Comparison of ENCODE assay signal across 1 cellular context in the genomic region with DNA sequence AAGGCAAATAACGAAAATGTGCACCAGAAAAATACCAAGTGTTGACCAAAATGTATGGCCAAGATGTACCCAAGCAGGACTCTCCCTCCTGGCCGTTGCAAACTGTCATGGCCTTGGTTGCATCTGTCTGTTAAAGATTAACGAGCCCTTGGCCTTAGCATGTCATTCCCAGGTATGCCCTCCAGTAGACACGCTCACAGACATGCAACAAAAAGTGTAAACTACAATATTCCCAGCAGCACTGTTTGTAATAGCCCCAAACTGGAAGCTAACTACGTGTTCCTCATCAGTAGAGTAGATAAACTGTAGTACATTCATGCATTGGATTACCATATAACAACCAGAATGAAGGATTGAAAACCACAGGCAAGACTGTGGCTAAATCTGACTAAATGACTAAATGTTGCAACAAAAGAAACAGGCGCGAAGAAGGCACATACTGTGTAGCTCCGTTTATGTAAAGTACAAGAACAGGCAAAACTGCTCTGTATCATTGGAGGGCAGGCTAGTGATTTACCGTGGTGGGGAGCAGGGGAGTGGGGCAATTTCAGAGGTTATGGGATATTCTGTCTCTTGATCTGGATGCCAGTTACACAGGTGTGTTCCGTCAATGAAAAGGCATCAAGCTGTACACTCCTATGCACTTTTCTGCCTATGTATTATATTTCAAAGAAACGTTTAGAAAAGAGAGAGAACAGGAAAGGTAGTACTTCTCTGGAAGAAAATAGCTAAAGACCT.
TF ChIP-seq lines count a peak whose summit lies in the region.

No MANE protein-coding gene starts in this region.

TF ChIP-seq in HepG2, 621 proteins besides CTCF, POLR2A, EP300 and RAD21 (continued from another document and continues in another):
- TF ChIP-seq, protein P1, sequence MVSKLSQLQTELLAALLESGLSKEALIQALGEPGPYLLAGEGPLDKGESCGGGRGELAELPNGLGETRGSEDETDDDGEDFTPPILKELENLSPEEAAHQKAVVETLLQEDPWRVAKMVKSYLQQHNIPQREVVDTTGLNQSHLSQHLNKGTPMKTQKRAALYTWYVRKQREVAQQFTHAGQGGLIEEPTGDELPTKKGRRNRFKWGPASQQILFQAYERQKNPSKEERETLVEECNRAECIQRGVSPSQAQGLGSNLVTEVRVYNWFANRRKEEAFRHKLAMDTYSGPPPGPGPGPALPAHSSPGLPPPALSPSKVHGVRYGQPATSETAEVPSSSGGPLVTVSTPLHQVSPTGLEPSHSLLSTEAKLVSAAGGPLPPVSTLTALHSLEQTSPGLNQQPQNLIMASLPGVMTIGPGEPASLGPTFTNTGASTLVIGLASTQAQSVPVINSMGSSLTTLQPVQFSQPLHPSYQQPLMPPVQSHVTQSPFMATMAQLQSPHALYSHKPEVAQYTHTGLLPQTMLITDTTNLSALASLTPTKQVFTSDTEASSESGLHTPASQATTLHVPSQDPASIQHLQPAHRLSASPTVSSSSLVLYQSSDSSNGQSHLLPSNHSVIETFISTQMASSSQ (IDR thresholded peaks at IDR 0.05; ENCODE audit: low read depth) = peak; percentile 96
- TF ChIP-seq, protein P1 (CRISPR knock-in tag; IDR thresholded peaks at IDR 0.05; ENCODE audit: borderline replicate concordance) = peak; percentile 97
- TF ChIP-seq HNF4A (CRISPR knock-in tag; IDR thresholded peaks at IDR 0.05) (peak; percentile 47), SMC3 (IDR thresholded peaks at IDR 0.05; ENCODE audit: low read length) (0 out of 2 replicates have a peak, but pooled peaks have one; percentile 3), ZNF441 (CRISPR knock-in tag; IDR thresholded peaks at IDR 0.05; ENCODE audit: borderline replicate concordance) (0 out of 2 replicates have a peak, but pooled peaks have one; percentile 45), KDM6A (CRISPR knock-in tag; IDR thresholded peaks at IDR 0.05; ENCODE audit: low read depth) (peak; percentile 61; the same call in 1 of the 2 replicates), SPEN (CRISPR knock-in tag; IDR thresholded peaks at IDR 0.05; ENCODE audit: low read depth) (peak; percentile 41; the same call in 1 of the 2 replicates), WIZ (CRISPR knock-in tag; IDR thresholded peaks at IDR 0.05) (0 out of 2 replicates have a peak, but pooled peaks have one; percentile 79), ZNF816 (CRISPR knock-in tag; IDR thresholded peaks at IDR 0.05; ENCODE audit: borderline replicate concordance) (no peak), SOX13 (IDR thresholded peaks at IDR 0.05) (no peak), SOX13 (CRISPR knock-in tag; conservative IDR thresholded peaks at IDR 0.05 in 1 of 2, IDR thresholded peaks at IDR 0.05 in 1 of 2) (peak in 1 of 2 experiments; percentile 39; a peak in 1 of 4 replicates), YEATS4 (CRISPR knock-in tag; IDR thresholded peaks at IDR 0.05; ENCODE audit: borderline replicate concordance) (peak; percentile 19; the same call in 1 of the 2 replicates), ZBTB1 (CRISPR knock-in tag; IDR thresholded peaks at IDR 0.05; ENCODE audit: borderline replicate concordance) (no peak), ZBTB42 (CRISPR knock-in tag; IDR thresholded peaks at IDR 0.05) (no peak), POGZ (CRISPR knock-in tag; IDR thresholded peaks at IDR 0.05) (peak; percentile 52; the same call in 1 of the 2 replicates), ZNF747 (CRISPR knock-in tag; IDR thresholded peaks at IDR 0.05; ENCODE audit: borderline replicate concordance) (no peak), MEIS1 (CRISPR knock-in tag; IDR thresholded peaks at IDR 0.05; ENCODE audit: borderline replicate concordance) (0 out of 2 replicates have a peak, but pooled peaks have one; percentile 51), NFIC (IDR thresholded peaks at IDR 0.05; ENCODE audit: low read length) (no peak), ZFP90 (CRISPR knock-in tag; IDR thresholded peaks at IDR 0.05; ENCODE audit: borderline replicate concordance) (no peak), ERF (CRISPR knock-in tag; IDR thresholded peaks at IDR 0.05) (0 out of 2 replicates have a peak, but pooled peaks have one; percentile 16), SOX6 (IDR thresholded peaks at IDR 0.05) (no peak), SOX6 (CRISPR knock-in tag; IDR thresholded peaks at IDR 0.05) (peak; percentile 42; the same call in 1 of the 2 replicates), NCOA2 (CRISPR knock-in tag; IDR thresholded peaks at IDR 0.05) (no peak; the same call in 1 of the 2 replicates), ZC3H4 (CRISPR knock-in tag; IDR thresholded peaks at IDR 0.05; ENCODE audit: borderline replicate concordance) (no peak), PHF8 (CRISPR knock-in tag; IDR thresholded peaks at IDR 0.05) (no peak)
- TF ChIP-seq, protein P2, sequence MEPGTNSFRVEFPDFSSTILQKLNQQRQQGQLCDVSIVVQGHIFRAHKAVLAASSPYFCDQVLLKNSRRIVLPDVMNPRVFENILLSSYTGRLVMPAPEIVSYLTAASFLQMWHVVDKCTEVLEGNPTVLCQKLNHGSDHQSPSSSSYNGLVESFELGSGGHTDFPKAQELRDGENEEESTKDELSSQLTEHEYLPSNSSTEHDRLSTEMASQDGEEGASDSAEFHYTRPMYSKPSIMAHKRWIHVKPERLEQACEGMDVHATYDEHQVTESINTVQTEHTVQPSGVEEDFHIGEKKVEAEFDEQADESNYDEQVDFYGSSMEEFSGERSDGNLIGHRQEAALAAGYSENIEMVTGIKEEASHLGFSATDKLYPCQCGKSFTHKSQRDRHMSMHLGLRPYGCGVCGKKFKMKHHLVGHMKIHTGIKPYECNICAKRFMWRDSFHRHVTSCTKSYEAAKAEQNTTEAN (CRISPR knock-in tag; conservative IDR thresholded peaks at IDR 0.05) = peak; percentile 49; the same call in 1 of the 2 replicates
- TF ChIP-seq, protein P3, sequence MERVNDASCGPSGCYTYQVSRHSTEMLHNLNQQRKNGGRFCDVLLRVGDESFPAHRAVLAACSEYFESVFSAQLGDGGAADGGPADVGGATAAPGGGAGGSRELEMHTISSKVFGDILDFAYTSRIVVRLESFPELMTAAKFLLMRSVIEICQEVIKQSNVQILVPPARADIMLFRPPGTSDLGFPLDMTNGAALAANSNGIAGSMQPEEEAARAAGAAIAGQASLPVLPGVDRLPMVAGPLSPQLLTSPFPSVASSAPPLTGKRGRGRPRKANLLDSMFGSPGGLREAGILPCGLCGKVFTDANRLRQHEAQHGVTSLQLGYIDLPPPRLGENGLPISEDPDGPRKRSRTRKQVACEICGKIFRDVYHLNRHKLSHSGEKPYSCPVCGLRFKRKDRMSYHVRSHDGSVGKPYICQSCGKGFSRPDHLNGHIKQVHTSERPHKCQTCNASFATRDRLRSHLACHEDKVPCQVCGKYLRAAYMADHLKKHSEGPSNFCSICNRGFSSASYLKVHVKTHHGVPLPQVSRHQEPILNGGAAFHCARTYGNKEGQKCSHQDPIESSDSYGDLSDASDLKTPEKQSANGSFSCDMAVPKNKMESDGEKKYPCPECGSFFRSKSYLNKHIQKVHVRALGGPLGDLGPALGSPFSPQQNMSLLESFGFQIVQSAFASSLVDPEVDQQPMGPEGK (CRISPR knock-in tag; IDR thresholded peaks at IDR 0.05) = no peak
- TF ChIP-seq, protein P4, sequence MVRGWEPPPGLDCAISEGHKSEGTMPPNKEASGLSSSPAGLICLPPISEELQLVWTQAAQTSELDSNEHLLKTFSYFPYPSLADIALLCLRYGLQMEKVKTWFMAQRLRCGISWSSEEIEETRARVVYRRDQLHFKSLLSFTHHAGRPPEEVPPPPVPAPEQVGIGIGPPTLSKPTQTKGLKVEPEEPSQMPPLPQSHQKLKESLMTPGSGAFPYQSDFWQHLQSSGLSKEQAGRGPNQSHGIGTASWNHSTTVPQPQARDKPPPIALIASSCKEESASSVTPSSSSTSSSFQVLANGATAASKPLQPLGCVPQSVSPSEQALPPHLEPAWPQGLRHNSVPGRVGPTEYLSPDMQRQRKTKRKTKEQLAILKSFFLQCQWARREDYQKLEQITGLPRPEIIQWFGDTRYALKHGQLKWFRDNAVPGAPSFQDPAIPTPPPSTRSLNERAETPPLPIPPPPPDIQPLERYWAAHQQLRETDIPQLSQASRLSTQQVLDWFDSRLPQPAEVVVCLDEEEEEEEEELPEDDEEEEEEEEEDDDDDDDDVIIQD (CRISPR knock-in tag; IDR thresholded peaks at IDR 0.05; ENCODE audit: low read depth) = peak; percentile 77; the same call in 1 of the 2 replicates
- TF ChIP-seq, protein P5, sequence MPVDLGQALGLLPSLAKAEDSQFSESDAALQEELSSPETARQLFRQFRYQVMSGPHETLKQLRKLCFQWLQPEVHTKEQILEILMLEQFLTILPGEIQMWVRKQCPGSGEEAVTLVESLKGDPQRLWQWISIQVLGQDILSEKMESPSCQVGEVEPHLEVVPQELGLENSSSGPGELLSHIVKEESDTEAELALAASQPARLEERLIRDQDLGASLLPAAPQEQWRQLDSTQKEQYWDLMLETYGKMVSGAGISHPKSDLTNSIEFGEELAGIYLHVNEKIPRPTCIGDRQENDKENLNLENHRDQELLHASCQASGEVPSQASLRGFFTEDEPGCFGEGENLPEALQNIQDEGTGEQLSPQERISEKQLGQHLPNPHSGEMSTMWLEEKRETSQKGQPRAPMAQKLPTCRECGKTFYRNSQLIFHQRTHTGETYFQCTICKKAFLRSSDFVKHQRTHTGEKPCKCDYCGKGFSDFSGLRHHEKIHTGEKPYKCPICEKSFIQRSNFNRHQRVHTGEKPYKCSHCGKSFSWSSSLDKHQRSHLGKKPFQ (CRISPR knock-in tag; IDR thresholded peaks at IDR 0.05; ENCODE audit: insufficient replicate concordance) = no peak
- TF ChIP-seq, protein P6, sequence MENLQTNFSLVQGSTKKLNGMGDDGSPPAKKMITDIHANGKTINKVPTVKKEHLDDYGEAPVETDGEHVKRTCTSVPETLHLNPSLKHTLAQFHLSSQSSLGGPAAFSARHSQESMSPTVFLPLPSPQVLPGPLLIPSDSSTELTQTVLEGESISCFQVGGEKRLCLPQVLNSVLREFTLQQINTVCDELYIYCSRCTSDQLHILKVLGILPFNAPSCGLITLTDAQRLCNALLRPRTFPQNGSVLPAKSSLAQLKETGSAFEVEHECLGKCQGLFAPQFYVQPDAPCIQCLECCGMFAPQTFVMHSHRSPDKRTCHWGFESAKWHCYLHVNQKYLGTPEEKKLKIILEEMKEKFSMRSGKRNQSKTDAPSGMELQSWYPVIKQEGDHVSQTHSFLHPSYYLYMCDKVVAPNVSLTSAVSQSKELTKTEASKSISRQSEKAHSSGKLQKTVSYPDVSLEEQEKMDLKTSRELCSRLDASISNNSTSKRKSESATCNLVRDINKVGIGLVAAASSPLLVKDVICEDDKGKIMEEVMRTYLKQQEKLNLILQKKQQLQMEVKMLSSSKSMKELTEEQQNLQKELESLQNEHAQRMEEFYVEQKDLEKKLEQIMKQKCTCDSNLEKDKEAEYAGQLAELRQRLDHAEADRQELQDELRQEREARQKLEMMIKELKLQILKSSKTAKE (CRISPR knock-in tag; IDR thresholded peaks at IDR 0.05; ENCODE audit: borderline replicate concordance) = no peak
- TF ChIP-seq, protein P7, sequence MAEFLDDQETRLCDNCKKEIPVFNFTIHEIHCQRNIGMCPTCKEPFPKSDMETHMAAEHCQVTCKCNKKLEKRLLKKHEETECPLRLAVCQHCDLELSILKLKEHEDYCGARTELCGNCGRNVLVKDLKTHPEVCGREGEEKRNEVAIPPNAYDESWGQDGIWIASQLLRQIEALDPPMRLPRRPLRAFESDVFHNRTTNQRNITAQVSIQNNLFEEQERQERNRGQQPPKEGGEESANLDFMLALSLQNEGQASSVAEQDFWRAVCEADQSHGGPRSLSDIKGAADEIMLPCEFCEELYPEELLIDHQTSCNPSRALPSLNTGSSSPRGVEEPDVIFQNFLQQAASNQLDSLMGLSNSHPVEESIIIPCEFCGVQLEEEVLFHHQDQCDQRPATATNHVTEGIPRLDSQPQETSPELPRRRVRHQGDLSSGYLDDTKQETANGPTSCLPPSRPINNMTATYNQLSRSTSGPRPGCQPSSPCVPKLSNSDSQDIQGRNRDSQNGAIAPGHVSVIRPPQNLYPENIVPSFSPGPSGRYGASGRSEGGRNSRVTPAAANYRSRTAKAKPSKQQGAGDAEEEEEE (CRISPR knock-in tag; IDR thresholded peaks at IDR 0.05; ENCODE audit: borderline replicate concordance) = no peak
- TF ChIP-seq, protein P8, sequence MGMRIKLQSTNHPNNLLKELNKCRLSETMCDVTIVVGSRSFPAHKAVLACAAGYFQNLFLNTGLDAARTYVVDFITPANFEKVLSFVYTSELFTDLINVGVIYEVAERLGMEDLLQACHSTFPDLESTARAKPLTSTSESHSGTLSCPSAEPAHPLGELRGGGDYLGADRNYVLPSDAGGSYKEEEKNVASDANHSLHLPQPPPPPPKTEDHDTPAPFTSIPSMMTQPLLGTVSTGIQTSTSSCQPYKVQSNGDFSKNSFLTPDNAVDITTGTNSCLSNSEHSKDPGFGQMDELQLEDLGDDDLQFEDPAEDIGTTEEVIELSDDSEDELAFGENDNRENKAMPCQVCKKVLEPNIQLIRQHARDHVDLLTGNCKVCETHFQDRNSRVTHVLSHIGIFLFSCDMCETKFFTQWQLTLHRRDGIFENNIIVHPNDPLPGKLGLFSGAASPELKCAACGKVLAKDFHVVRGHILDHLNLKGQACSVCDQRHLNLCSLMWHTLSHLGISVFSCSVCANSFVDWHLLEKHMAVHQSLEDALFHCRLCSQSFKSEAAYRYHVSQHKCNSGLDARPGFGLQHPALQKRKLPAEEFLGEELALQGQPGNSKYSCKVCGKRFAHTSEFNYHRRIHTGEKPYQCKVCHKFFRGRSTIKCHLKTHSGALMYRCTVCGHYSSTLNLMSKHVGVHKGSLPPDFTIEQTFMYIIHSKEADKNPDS (CRISPR knock-in tag; IDR thresholded peaks at IDR 0.05) = no peak
- TF ChIP-seq, protein P9, sequence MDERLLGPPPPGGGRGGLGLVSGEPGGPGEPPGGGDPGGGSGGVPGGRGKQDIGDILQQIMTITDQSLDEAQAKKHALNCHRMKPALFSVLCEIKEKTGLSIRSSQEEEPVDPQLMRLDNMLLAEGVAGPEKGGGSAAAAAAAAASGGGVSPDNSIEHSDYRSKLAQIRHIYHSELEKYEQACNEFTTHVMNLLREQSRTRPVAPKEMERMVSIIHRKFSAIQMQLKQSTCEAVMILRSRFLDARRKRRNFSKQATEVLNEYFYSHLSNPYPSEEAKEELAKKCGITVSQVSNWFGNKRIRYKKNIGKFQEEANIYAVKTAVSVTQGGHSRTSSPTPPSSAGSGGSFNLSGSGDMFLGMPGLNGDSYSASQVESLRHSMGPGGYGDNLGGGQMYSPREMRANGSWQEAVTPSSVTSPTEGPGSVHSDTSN (CRISPR knock-in tag; IDR thresholded peaks at IDR 0.05) = no peak
- TF ChIP-seq, protein P10, sequence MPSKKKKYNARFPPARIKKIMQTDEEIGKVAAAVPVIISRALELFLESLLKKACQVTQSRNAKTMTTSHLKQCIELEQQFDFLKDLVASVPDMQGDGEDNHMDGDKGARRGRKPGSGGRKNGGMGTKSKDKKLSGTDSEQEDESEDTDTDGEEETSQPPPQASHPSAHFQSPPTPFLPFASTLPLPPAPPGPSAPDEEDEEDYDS (CRISPR knock-in tag; IDR thresholded peaks at IDR 0.05) = peak; percentile 20; the same call in 1 of the 2 replicates
